Comparison of ENCODE assay signal across 1 cellular context in the genomic region with DNA sequence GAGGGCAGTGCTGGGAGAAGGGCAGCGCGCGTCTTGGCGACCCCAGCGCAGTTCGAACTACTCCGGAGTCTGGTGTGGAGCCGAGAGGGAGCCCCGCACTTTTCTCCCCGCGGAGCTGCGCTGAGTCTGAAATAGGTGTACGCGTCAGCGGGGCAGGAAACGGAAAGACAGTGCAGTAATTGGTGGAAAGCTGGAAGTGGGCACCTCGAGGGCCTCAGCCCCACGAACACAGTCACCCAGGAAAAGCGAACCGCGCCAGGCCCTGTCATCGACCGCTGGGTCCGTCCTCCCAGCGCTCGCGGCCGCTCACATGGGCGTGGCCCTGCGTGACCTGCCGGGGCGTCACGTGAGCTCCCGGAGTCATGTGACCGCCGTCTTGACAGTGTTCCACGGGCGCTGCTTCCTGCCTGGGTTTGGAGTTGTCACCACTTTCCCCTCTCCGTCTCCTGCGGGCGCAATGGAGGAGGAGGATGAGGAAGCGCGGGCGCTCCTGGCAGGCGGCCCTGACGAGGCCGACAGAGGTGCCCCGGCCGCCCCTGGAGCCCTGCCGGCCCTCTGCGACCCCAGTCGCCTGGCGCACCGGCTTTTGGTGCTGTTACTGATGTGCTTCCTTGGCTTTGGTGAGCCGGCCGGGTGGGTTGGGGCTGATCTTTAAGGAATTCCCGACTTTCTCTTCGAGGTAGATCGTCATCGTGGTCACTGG.
TF ChIP-seq lines count a peak whose summit lies in the region.

MFSD1 (plus strand) TSS at position 359 of the 703 bp plus-strand sequence; CDS start at position 458, 99 bp downstream.

TF ChIP-seq in WTC11, 78 proteins besides CTCF, POLR2A, EP300 and RAD21 (continued from another document):
- TF ChIP-seq FOXP4 (CRISPR knock-in tag; IDR thresholded peaks at IDR 0.05) (peak; percentile 79; the same call in 1 of the 2 replicates), ARID4B (CRISPR knock-in tag; IDR thresholded peaks at IDR 0.05; ENCODE audit: borderline replicate concordance) (peak; percentile 98), TEAD1 (CRISPR knock-in tag; IDR thresholded peaks at IDR 0.05) (peak; percentile 66; the same call in 1 of the 2 replicates), ZNF263 (CRISPR knock-in tag; IDR thresholded peaks at IDR 0.05; ENCODE audit: low read depth) (no peak), MAX (CRISPR knock-in tag; IDR thresholded peaks at IDR 0.05) (peak; percentile 92), NR3C1 (CRISPR knock-in tag; conservative IDR thresholded peaks at IDR 0.05; ENCODE audit: low read depth) (no peak), FOXP1 (CRISPR knock-in tag; IDR thresholded peaks at IDR 0.05; ENCODE audit: borderline replicate concordance) (peak; percentile 29; the same call in 1 of the 2 replicates), IRF2 (CRISPR knock-in tag; IDR thresholded peaks at IDR 0.05; ENCODE audit: borderline replicate concordance, low read depth) (no peak), NR2C2 (CRISPR knock-in tag; IDR thresholded peaks at IDR 0.05) (peak; percentile 43; the same call in 1 of the 2 replicates), E2F1 (CRISPR knock-in tag; IDR thresholded peaks at IDR 0.05) (no peak), CREM (CRISPR knock-in tag; IDR thresholded peaks at IDR 0.05) (0 out of 2 replicates have a peak, but pooled peaks have one; percentile 60), ZNF671 (CRISPR knock-in tag; IDR thresholded peaks at IDR 0.05) (no peak), ELF4 (CRISPR knock-in tag; IDR thresholded peaks at IDR 0.05; ENCODE audit: low read depth) (no peak), HMGXB4 (CRISPR knock-in tag; IDR thresholded peaks at IDR 0.05) (peak; percentile 81), CBFB (CRISPR knock-in tag; IDR thresholded peaks at IDR 0.05; ENCODE audit: low read depth) (no peak), RORB (CRISPR knock-in tag; IDR thresholded peaks at IDR 0.05) (no peak), ETV6 (CRISPR knock-in tag; IDR thresholded peaks at IDR 0.05) (peak; percentile 73; the same call in 1 of the 2 replicates), JAZF1 (CRISPR knock-in tag; IDR thresholded peaks at IDR 0.05) (no peak), NFE2L1 (CRISPR knock-in tag; IDR thresholded peaks at IDR 0.05) (peak; percentile 44; the same call in 1 of the 2 replicates), GTF2I (CRISPR knock-in tag; conservative IDR thresholded peaks at IDR 0.05) (no peak), FOXK1 (CRISPR knock-in tag; IDR thresholded peaks at IDR 0.05) (peak; percentile 97), ESRRA (CRISPR knock-in tag; IDR thresholded peaks at IDR 0.05; ENCODE audit: borderline replicate concordance) (peak; percentile 70; the same call in 1 of the 2 replicates)
- TF ChIP-seq, protein P1, sequence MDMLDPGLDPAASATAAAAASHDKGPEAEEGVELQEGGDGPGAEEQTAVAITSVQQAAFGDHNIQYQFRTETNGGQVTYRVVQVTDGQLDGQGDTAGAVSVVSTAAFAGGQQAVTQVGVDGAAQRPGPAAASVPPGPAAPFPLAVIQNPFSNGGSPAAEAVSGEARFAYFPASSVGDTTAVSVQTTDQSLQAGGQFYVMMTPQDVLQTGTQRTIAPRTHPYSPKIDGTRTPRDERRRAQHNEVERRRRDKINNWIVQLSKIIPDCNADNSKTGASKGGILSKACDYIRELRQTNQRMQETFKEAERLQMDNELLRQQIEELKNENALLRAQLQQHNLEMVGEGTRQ (CRISPR knock-in tag; IDR thresholded peaks at IDR 0.05): peak; percentile 100
- TF ChIP-seq, protein P2, sequence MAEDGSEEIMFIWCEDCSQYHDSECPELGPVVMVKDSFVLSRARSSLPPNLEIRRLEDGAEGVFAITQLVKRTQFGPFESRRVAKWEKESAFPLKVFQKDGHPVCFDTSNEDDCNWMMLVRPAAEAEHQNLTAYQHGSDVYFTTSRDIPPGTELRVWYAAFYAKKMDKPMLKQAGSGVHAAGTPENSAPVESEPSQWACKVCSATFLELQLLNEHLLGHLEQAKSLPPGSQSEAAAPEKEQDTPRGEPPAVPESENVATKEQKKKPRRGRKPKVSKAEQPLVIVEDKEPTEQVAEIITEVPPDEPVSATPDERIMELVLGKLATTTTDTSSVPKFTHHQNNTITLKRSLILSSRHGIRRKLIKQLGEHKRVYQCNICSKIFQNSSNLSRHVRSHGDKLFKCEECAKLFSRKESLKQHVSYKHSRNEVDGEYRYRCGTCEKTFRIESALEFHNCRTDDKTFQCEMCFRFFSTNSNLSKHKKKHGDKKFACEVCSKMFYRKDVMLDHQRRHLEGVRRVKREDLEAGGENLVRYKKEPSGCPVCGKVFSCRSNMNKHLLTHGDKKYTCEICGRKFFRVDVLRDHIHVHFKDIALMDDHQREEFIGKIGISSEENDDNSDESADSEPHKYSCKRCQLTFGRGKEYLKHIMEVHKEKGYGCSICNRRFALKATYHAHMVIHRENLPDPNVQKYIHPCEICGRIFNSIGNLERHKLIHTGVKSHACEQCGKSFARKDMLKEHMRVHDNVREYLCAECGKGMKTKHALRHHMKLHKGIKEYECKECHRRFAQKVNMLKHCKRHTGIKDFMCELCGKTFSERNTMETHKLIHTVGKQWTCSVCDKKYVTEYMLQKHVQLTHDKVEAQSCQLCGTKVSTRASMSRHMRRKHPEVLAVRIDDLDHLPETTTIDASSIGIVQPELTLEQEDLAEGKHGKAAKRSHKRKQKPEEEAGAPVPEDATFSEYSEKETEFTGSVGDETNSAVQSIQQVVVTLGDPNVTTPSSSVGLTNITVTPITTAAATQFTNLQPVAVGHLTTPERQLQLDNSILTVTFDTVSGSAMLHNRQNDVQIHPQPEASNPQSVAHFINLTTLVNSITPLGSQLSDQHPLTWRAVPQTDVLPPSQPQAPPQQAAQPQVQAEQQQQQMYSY (CRISPR knock-in tag; IDR thresholded peaks at IDR 0.05): 0 out of 2 replicates have a peak, but pooled peaks have one; percentile 9
